ENCODE assay signal across 8 cellular contexts in genomic region chr15:85331666-85332261, GRCh38. TPM values are rescaled to one million over a fixed set of nuclear protein-coding genes. Genes with fewer than 3 reads are reported as not detected.
A peak's percentile ranks its signal among the peaks of the same experiment; 100 is the strongest.
DNase-seq lines count a peak whose midpoint lies in the region; ATAC-seq and TF ChIP-seq lines count a peak whose summit lies in the region.

No MANE protein-coding gene starts in this region.

- H3K4me1 Mint-ChIP-seq in CD14-positive monocyte, result peaks cover 28% of the 10 kb centered on the region
- peaks cover 40% of the 10 kb centered on the region for H3K4me1 Mint-ChIP-seq in MCF 10A (ENCODE audit: insufficient read depth, unreplicated experiment)
- peaks cover 24 to 58% (median 53%) of the 10 kb centered on the region in 4 donors for H3K4me1 Mint-ChIP-seq in naive thymus-derived CD8-positive, alpha-beta T cell

- H3K27ac Mint-ChIP-seq in CD14-positive monocyte (peak overlapping the region in 5 of 7 donors; percentile 38 to 86 (median 58)), MCF 10A (ENCODE audit: low read depth, unreplicated experiment) (peak overlapping the region; percentile 95)
- peak overlapping the region; percentile 82 to 98 (median 94) for H3K27ac Mint-ChIP-seq in naive thymus-derived CD8-positive, alpha-beta T cell

- peak; percentile 2 for ATAC-seq in HG02571 (IDR thresholded peaks at IDR 0.05; ENCODE audit: unreplicated experiment)
- peak in 1 of 2 donors; percentile 2 for ATAC-seq in naive thymus-derived CD8-positive, alpha-beta T cell
- no peak for ATAC-seq in mucosa of descending colon

- no peak for DNase-seq in CD14-positive monocyte (ENCODE audit: low spot score)
- DNase-seq in MCF 10A (ENCODE audit: unreplicated experiment), result peak; percentile 17
- DNase-seq in naive thymus-derived CD8-positive, alpha-beta T cell, result no peak
- no peak for DNase-seq in stimulated activated CD4-positive, alpha-beta T cell treated with anti-CD3 and anti-CD28 coated beads, Interleukin-4, amount 100 ng/mL, for 4 hours
- DNase-seq in mucosa of descending colon, result no peak
- DNase-seq in globus pallidus (ENCODE audit: low spot score), result no peak
- no peak for DNase-seq in KBM-7

- no peaks in the 10 kb centered on the region for H3K36me3 ChIP-seq in mucosa of descending colon (ENCODE audit: low read depth)

- in situ Hi-C loops in KBM-7 (cut with MboI; ENCODE audit: low pct_unique_long_range_greater_than_20kb, low sequenced_read_pairs), result no loop called here

- H3K36me3 Mint-ChIP-seq in CD14-positive monocyte (no peaks in the 10 kb centered on the region), MCF 10A (ENCODE audit: insufficient read depth, unreplicated experiment) (peaks cover 12% of the 10 kb centered on the region)
- H3K36me3 Mint-ChIP-seq in naive thymus-derived CD8-positive, alpha-beta T cell, result no peaks in the 10 kb centered on the region

- BruUV-seq in MCF 10A (replicated peaks; lab: Mats Ljungman, UMichigan), result no TSS peak

- peaks cover 23% of the 10 kb centered on the region for H3K4me1 ChIP-seq in mucosa of descending colon (ENCODE audit: low read depth)

- H3K9me3 ChIP-seq in mucosa of descending colon, result no peaks in the 10 kb centered on the region

- intact Hi-C loops in CD14-positive monocyte (cut with micrococcal nuclease) (no loop called here), MCF 10A (cut with micrococcal nuclease) (loop anchor here (1.0 to 5.0 kb wide), 5 partner anchors 34 to 174 kb away; no protein-coding TSS in a partner anchor), mucosa of descending colon (cut with DNase I, micrococcal nuclease) (loop anchor here in 1 of 2 donors (5.0 kb wide), 1 partner anchor 81 kb away; no protein-coding TSS in a partner anchor)

- no peak for TF ChIP-seq CTCF in CD14-positive monocyte (IDR thresholded peaks at IDR 0.05)
- no peak for TF ChIP-seq CTCF in MCF 10A (IDR thresholded peaks at IDR 0.05; ENCODE audit: unreplicated experiment)
- no peak for TF ChIP-seq CTCF in mucosa of descending colon (IDR thresholded peaks at IDR 0.05)

- H3K4me3 ChIP-seq in mucosa of descending colon, result no peak overlapping the region

- CTCF ChIA-PET in MCF 10A (lab: Yijun Ruan, JAX), result interaction anchor here (0.5 to 8.6 kb wide), 42 partner anchors 9 to 447 kb away, joined by 3 to 134 read pairs (median 5); partner anchors contain the start of gene AKAP13

- H3K4me3 Mint-ChIP-seq in CD14-positive monocyte (no peak overlapping the region), MCF 10A (ENCODE audit: unreplicated experiment) (peak overlapping the region; percentile 58)
- H3K4me3 Mint-ChIP-seq in naive thymus-derived CD8-positive, alpha-beta T cell, result peak overlapping the region in 8 of 10 donors; percentile 85 to 97 (median 92)

- H3K9me3 Mint-ChIP-seq in CD14-positive monocyte (peaks cover 0 to 5% (median 0%) of the 10 kb centered on the region in 7 donors), MCF 10A (ENCODE audit: unreplicated experiment) (no peaks in the 10 kb centered on the region)
- H3K9me3 Mint-ChIP-seq in naive thymus-derived CD8-positive, alpha-beta T cell, result no peaks in the 10 kb centered on the region

- H3K27me3 Mint-ChIP-seq in CD14-positive monocyte (ENCODE audit: low read depth in 3 of 3) (peaks cover 0 to 2% (median 0%) of the 10 kb centered on the region in 3 donors), MCF 10A (ENCODE audit: insufficient read depth, unreplicated experiment) (no peaks in the 10 kb centered on the region)
- no peaks in the 10 kb centered on the region for H3K27me3 Mint-ChIP-seq in naive thymus-derived CD8-positive, alpha-beta T cell

- POLR2A ChIA-PET in MCF 10A (lab: Yijun Ruan, JAX), result interaction anchor here (0.6 to 3.6 kb wide), 16 partner anchors 9 to 259 kb away, joined by 3 to 50 read pairs (median 6); partner anchors contain the start of gene AKAP13
- POLR2A ChIA-PET in naive thymus-derived CD8-positive, alpha-beta T cell (lab: Charles Lee), result interaction anchor here (0.7 to 2.6 kb wide), 7 partner anchors 15 to 88 kb away, joined by 3 to 28 read pairs (median 4); partner anchors contain the start of gene AKAP13

RNA-seq across cellular contexts. Expression of gene AKAP13, which starts 48.6 kb away (rescaled TPM):
- polyA plus RNA-seq in CD14-positive monocyte, result 10 to 100 TPM; 47.9 to 92.6 TPM
- total RNA-seq in MCF 10A (2022) (65.7 and 92.9 TPM in 2 replicates), mucosa of descending colon (100 to 1,000 TPM; 141 to 173 (median 150) TPM)
- total RNA-seq in naive thymus-derived CD8-positive, alpha-beta T cell, result 100 to 1,000 TPM; 240 to 244 TPM
- polyA plus RNA-seq in naive thymus-derived CD8-positive, alpha-beta T cell, result 100 to 1,000 TPM; 113 to 131 (median 120) TPM

Comparison
In these comparisons a context has a peak if more than half of its experiments do, and no peak if none do; other contexts are left out.
1. H3K4me3 Mint-ChIP-seq: peak in MCF 10A (single experiment) and naive thymus-derived CD8-positive, alpha-beta T cell (8 of 10); none in CD14-positive monocyte (0 of 2).
2. Peak in every context shown above with its lines, with median percentiles within 50 percentile points of each other: H3K27ac Mint-ChIP-seq.